8 cellular contexts compared by ENCODE assay signal in genomic region chr20:13221673-13222318, GRCh38. TPM values are rescaled to one million over a fixed set of nuclear protein-coding genes. Genes with fewer than 3 reads are reported as not detected.
DNase-seq lines count a peak whose midpoint lies in the region; TF ChIP-seq lines count a peak whose summit lies in the region.

No MANE protein-coding gene starts in this region.

- H3K4me1 ChIP-seq in Loucy (ENCODE audit: insufficient read depth, low read length, poor library complexity, severe bottlenecking): peaks cover 4% of the 10 kb centered on the region

- no peaks in the 10 kb centered on the region for H3F3A ChIP-seq in Loucy (ENCODE audit: low read depth)

- DNase-seq in GM06990 (ENCODE audit: extremely low read depth, insufficient read length) (peak; percentile 49), H4 (ENCODE audit: low spot score) (peak; percentile 48), kidney glomerular epithelial cell (lab: John Stamatoyannopoulos, UW) (peak; percentile 38), GF-D8 (lab: John Stamatoyannopoulos, UW) (no peak)
- peak; percentile 78 for DNase-seq in central memory CD4-positive, alpha-beta T cell
- peak; percentile 74 for DNase-seq in stimulated activated CD4-positive, alpha-beta T cell treated with anti-CD3 and anti-CD28 coated beads, Interleukin-15, amount 100 ng/mL, for 24 hours

- peak overlapping the region; percentile 87 for H3K4me2 ChIP-seq in Loucy (ENCODE audit: low read depth, low read length, poor library complexity, severe bottlenecking)

- no peaks in the 10 kb centered on the region for H4K20me1 ChIP-seq in Loucy (ENCODE audit: insufficient read depth, low read length, poor library complexity, severe bottlenecking)

- H3K4me3 ChIP-seq in GM06990 (replicated peaks; ENCODE audit: low read depth, low read length) (peak overlapping the region; percentile 6), Loucy (ENCODE audit: low read length, poor library complexity, severe bottlenecking) (peak overlapping the region; percentile 69)

- H3K36me3 ChIP-seq in GM06990 (ENCODE audit: control insufficient read depth, insufficient read depth, low read length) (no peaks in the 10 kb centered on the region), Loucy (ENCODE audit: insufficient read depth, low read length) (no peaks in the 10 kb centered on the region)

- H3K27ac ChIP-seq in VCaP: no peak overlapping the region

- H3K9me3 ChIP-seq in Loucy (ENCODE audit: insufficient read depth, low read depth, low read length): no peaks in the 10 kb centered on the region

- H3K9me2 ChIP-seq in Loucy (replicated peaks; ENCODE audit: low read depth, low read length): no peaks in the 10 kb centered on the region

- peak overlapping the region; percentile 89 for H2AFZ ChIP-seq in Loucy (ENCODE audit: low read length)

- no peaks in the 10 kb centered on the region for H3K79me2 ChIP-seq in Loucy (ENCODE audit: insufficient read depth, low read length)

- TF ChIP-seq CTCF in GM06990 (IDR thresholded peaks at IDR 0.05; ENCODE audit: insufficient read depth, low read length, poor library complexity, severe bottlenecking) (no peak), Loucy (conservative IDR thresholded peaks at IDR 0.05; ENCODE audit: low read length) (no peak), VCaP (conservative IDR thresholded peaks at IDR 0.05) (peak; percentile 21; the same call in 1 of the 2 replicates)

- H3K9ac ChIP-seq in Loucy (ENCODE audit: low read depth, low read length, poor library complexity, severe bottlenecking): no peak overlapping the region

- H3K27me3 ChIP-seq in GM06990 (replicated peaks; ENCODE audit: control insufficient read depth, insufficient read depth, low read length) (no peaks in the 10 kb centered on the region; the same call in 1 of the 2 replicates), Loucy (ENCODE audit: insufficient read depth, low read length, poor library complexity, severe bottlenecking) (peaks cover 26% of the 10 kb centered on the region)

RNA-seq across cellular contexts. Expression of gene ISM1, which starts 0.7 kb away (rescaled TPM):
- 0.35 and 0.47 TPM in 2 replicates for total RNA-seq in H4 (2014; rRNA removed; shearing (Covaris generic))
